Comparison of ENCODE assay signal across 10 cellular contexts in genomic region chr6:44489912-44490604, GRCh38.
DNase-seq lines count a peak whose midpoint lies in the region; TF ChIP-seq lines count a peak whose summit lies in the region.
"Had no signal": no experiment of that assay in that cellular context is flagged by ENCODE, and none has a peak within 500 bp of the region (broad histone marks: within the 10 kb centered on the region; RNA-seq: fewer than 3 reads in every experiment).

No MANE protein-coding gene starts in this region.

- peaks cover 0 to 18% of the 10 kb centered on the region in 2 experiments; a peak in 3 of 4 replicates for H3K4me1 ChIP-seq in SK-N-SH (ENCODE audit: control insufficient read depth in 1 of 2, insufficient read depth in 2 of 2, low read depth in 1 of 2, low read length in 1 of 2)
- H3K4me1 ChIP-seq in ovary (ENCODE audit: insufficient read depth) = peaks cover 5% of the 10 kb centered on the region
- H3K4me1 ChIP-seq in H9 (ENCODE audit: insufficient read depth, low read length) = peaks cover 4% of the 10 kb centered on the region; the same call in 1 of the 2 replicates

- no peak overlapping the region for H3K18ac ChIP-seq in H9 (ENCODE audit: insufficient read length, low read depth, low read length)

- H3K4me1 Mint-ChIP-seq in H9 = peaks cover 25 to 30% of the 10 kb centered on the region in 2 experiments

- no peak overlapping the region for H2BK120ac ChIP-seq in H9 (ENCODE audit: low read depth, low read length, poor library complexity, severe bottlenecking)

- H3T11ph ChIP-seq in H9 (ENCODE audit: low read length) = no peak overlapping the region

- H3K27me3 ChIP-seq in SK-N-SH (ENCODE audit: insufficient read depth) (no peaks in the 10 kb centered on the region), ovary (no peaks in the 10 kb centered on the region), H9 (ENCODE audit: insufficient read depth, low read length) (no peaks in the 10 kb centered on the region)

- H2AFZ ChIP-seq in SK-N-SH (ENCODE audit: low read depth) = no peak overlapping the region
- no peak overlapping the region for H2AFZ ChIP-seq in H9 (ENCODE audit: low read length)

- H4K91ac ChIP-seq in H9 (ENCODE audit: insufficient read length, low read depth, low read length) = no peak overlapping the region

- no peaks in the 10 kb centered on the region for H3K23me2 ChIP-seq in H9 (ENCODE audit: insufficient read length, low read depth, low read length, poor library complexity, severe bottlenecking)

- peak overlapping the region; percentile 47 for H3K9ac ChIP-seq in SK-N-SH
- H3K9ac ChIP-seq in H9 (ENCODE audit: extremely low read depth, insufficient read length, low read length) = no peak overlapping the region

- no peak for TF ChIP-seq POLR2A in ovary (IDR thresholded peaks at IDR 0.05)

- H3K4me2 ChIP-seq in SK-N-SH = peak overlapping the region; percentile 52
- H3K4me2 ChIP-seq in H9 (ENCODE audit: insufficient read depth, insufficient read length, low read length) = no peak overlapping the region

- no peak for TF ChIP-seq RAD21 in SK-N-SH (IDR thresholded peaks at IDR 0.05; ENCODE audit: low read length)

- intact Hi-C loops in ovary (cut with DNase I) = no loop called here

- no peak overlapping the region for H2BK12ac ChIP-seq in H9 (ENCODE audit: insufficient read length, low read depth, low read length)

- no peak overlapping the region for H3K23ac ChIP-seq in H9 (ENCODE audit: insufficient read length, low read depth, low read length)

- H3K27me3 Mint-ChIP-seq in H9 (ENCODE audit: low read depth) = peaks cover 2% of the 10 kb centered on the region

- POLR2A ChIA-PET in SK-N-SH (lab: Yijun Ruan, JAX) = no interaction called here

- no peaks in the 10 kb centered on the region for H3K36me3 ChIP-seq in SK-N-SH (replicated peaks in 1 of 2; ENCODE audit: control insufficient read depth in 1 of 2, insufficient read depth in 2 of 2, low read length in 1 of 2)
- H3K36me3 ChIP-seq in ovary = no peaks in the 10 kb centered on the region

- H2BK20ac ChIP-seq in H9 (ENCODE audit: low read depth, low read length, poor library complexity, severe bottlenecking) = no peak overlapping the region

- TF ChIP-seq EP300 in SK-N-SH (IDR thresholded peaks at IDR 0.05; ENCODE audit: borderline replicate concordance in 1 of 2, low read depth in 1 of 2, low read length in 1 of 2) = peak in 1 of 2 experiments; percentile 88; a peak in 2 of 4 replicates
- TF ChIP-seq EP300 in ovary (IDR thresholded peaks at IDR 0.05) = no peak

- no peak overlapping the region for H4K5ac ChIP-seq in H9 (ENCODE audit: insufficient read length, low read depth, low read length)

- H3K4me3 ChIP-seq in SK-N-SH (ENCODE audit: low read depth in 2 of 2, low read length in 1 of 2) (no peak overlapping the region), ovary (no peak overlapping the region)

- no peak overlapping the region for H3K27ac Mint-ChIP-seq in H9

- TF ChIP-seq CTCF in SK-N-SH (IDR thresholded peaks at IDR 0.05) = no peak
- TF ChIP-seq CTCF in ovary (IDR thresholded peaks at IDR 0.05) = no peak
- no peak for TF ChIP-seq CTCF in H9 (conservative IDR thresholded peaks at IDR 0.05)

- no peaks in the 10 kb centered on the region for H3K9me3 Mint-ChIP-seq in H9

- no peaks in the 10 kb centered on the region for H3K36me3 Mint-ChIP-seq in H9 (ENCODE audit: insufficient read depth in 1 of 3, low read depth in 3 of 3)

- H4K20me1 ChIP-seq in SK-N-SH (ENCODE audit: insufficient read depth) (no peaks in the 10 kb centered on the region), H9 (ENCODE audit: control insufficient read depth, insufficient read depth, insufficient read length) (no peaks in the 10 kb centered on the region)

- WGBS in SK-N-SH (ENCODE audit: low lambda C conversion rate) = 26% methylated on average over 6 of the region's 6 CpGs
- WGBS in ovary, 3 donors = 19 to 37% (median 33%) methylated on average over 6 of the region's 6 CpGs
- no CpG with 5 or more reads among the region's 6 CpGs for WGBS in H9 (ENCODE audit: extremely low coverage, insufficient read length, low lambda C conversion rate)

- H2AK5ac ChIP-seq in H9 (ENCODE audit: insufficient read length, low read length) = no peak overlapping the region

- CTCF ChIA-PET in SK-N-SH (lab: Yijun Ruan, JAX) = interaction anchor here (1.2 to 2.1 kb wide), 4 partner anchors 8 to 59 kb away, joined by 3 to 18 read pairs (median 4); no protein-coding TSS in a partner anchor

- DNase-seq in Ammon's horn (ENCODE audit: low spot score) = peak; percentile 34
- no peak for DNase-seq in SK-N-SH
- peak; percentile 99 for DNase-seq in fibroblast of peridontal ligament (ENCODE audit: extremely low read depth)
- peak in 3 of 5 donors; percentile 38 to 61 (median 42) for DNase-seq in ovary
- DNase-seq in MV-4-11 (lab: John Stamatoyannopoulos, UW) = no peak
- no peak for DNase-seq in H9
- DNase-seq in NK-92 treated with Interleukin-12 subunit alpha and Interleukin-12 subunit beta, amount 100 ng/mL, for 24 hours (lab: John Stamatoyannopoulos, UW) = no peak
- no peak for DNase-seq in SHP77 (lab: John Stamatoyannopoulos, UW)
- DNase-seq: islet precursor cell, NCI-H2081 treated with DMSO at 0.1 percent for 48 hours had no signal

- no peak overlapping the region for H3K4ac ChIP-seq in H9 (ENCODE audit: low read depth, low read length)

- H3K9me2 ChIP-seq in SK-N-SH = no peaks in the 10 kb centered on the region

- H3K79me1 ChIP-seq in H9 (ENCODE audit: insufficient read depth, low read depth, low read length, poor library complexity, severe bottlenecking) = no peaks in the 10 kb centered on the region

- H2BK5ac ChIP-seq in H9 (ENCODE audit: insufficient read length, low read length) = no peak overlapping the region

- no peak overlapping the region for H3K56ac ChIP-seq in H9 (ENCODE audit: insufficient read length, low read depth, low read length)

- H3K4me3 Mint-ChIP-seq in H9 = no peak overlapping the region

- H3K9me3 ChIP-seq in SK-N-SH (no peaks in the 10 kb centered on the region), ovary (no peaks in the 10 kb centered on the region), H9 (ENCODE audit: control insufficient read depth, low read depth, low read length) (no peaks in the 10 kb centered on the region)

- peaks cover 15% of the 10 kb centered on the region for H3F3A ChIP-seq in SK-N-SH (replicated peaks; ENCODE audit: insufficient read depth)

- H3K79me2 ChIP-seq in SK-N-SH (ENCODE audit: insufficient read depth) (no peaks in the 10 kb centered on the region), H9 (ENCODE audit: insufficient read depth, low read length) (no peaks in the 10 kb centered on the region)

- H4K8ac ChIP-seq in H9 (replicated peaks; ENCODE audit: insufficient read length, low read depth, low read length) = no peak overlapping the region

- H3K14ac ChIP-seq in H9 (ENCODE audit: insufficient read depth, low read length) = no peak overlapping the region

- H2BK15ac ChIP-seq in H9 (ENCODE audit: low read depth, low read length) = no peak overlapping the region

- H3K27ac ChIP-seq in SK-N-SH (ENCODE audit: low read depth in 2 of 2, low read length in 1 of 2) = peak overlapping the region; percentile 24 to 76; a peak in 3 of 4 replicates
- peak overlapping the region in 1 of 2 donors; percentile 28 for H3K27ac ChIP-seq in ovary
- H3K27ac ChIP-seq in H9 (ENCODE audit: insufficient read length, low read depth, low read length) = no peak overlapping the region

TF ChIP-seq in SK-N-SH, 30 proteins besides CTCF, POLR2A, EP300 and RAD21 (continues in another document):
- TF ChIP-seq, protein P1, sequence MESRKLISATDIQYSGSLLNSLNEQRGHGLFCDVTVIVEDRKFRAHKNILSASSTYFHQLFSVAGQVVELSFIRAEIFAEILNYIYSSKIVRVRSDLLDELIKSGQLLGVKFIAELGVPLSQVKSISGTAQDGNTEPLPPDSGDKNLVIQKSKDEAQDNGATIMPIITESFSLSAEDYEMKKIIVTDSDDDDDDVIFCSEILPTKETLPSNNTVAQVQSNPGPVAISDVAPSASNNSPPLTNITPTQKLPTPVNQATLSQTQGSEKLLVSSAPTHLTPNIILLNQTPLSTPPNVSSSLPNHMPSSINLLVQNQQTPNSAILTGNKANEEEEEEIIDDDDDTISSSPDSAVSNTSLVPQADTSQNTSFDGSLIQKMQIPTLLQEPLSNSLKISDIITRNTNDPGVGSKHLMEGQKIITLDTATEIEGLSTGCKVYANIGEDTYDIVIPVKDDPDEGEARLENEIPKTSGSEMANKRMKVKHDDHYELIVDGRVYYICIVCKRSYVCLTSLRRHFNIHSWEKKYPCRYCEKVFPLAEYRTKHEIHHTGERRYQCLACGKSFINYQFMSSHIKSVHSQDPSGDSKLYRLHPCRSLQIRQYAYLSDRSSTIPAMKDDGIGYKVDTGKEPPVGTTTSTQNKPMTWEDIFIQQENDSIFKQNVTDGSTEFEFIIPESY (IDR thresholded peaks at IDR 0.05; ENCODE audit: borderline replicate concordance, low read depth) = peak; percentile 50; the same call in 1 of the 2 replicates
- TF ChIP-seq ELF1 (IDR thresholded peaks at IDR 0.05) = no peak
- peak; percentile 96 for TF ChIP-seq TCF12 (IDR thresholded peaks at IDR 0.05)
- peak; percentile 60; the same call in 1 of the 2 replicates for TF ChIP-seq RXRA (IDR thresholded peaks at IDR 0.05; ENCODE audit: borderline replicate concordance, low read depth)
- TF ChIP-seq, protein P2, sequence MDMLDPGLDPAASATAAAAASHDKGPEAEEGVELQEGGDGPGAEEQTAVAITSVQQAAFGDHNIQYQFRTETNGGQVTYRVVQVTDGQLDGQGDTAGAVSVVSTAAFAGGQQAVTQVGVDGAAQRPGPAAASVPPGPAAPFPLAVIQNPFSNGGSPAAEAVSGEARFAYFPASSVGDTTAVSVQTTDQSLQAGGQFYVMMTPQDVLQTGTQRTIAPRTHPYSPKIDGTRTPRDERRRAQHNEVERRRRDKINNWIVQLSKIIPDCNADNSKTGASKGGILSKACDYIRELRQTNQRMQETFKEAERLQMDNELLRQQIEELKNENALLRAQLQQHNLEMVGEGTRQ (IDR thresholded peaks at IDR 0.05; ENCODE audit: borderline replicate concordance, low read depth, low read length) = no peak
- TF ChIP-seq, protein P3, sequence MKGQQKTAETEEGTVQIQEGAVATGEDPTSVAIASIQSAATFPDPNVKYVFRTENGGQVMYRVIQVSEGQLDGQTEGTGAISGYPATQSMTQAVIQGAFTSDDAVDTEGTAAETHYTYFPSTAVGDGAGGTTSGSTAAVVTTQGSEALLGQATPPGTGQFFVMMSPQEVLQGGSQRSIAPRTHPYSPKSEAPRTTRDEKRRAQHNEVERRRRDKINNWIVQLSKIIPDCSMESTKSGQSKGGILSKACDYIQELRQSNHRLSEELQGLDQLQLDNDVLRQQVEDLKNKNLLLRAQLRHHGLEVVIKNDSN (IDR thresholded peaks at IDR 0.05; ENCODE audit: borderline replicate concordance, low read depth) = no peak
- TF ChIP-seq, protein P4, sequence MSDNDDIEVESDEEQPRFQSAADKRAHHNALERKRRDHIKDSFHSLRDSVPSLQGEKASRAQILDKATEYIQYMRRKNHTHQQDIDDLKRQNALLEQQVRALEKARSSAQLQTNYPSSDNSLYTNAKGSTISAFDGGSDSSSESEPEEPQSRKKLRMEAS (IDR thresholded peaks at IDR 0.05; ENCODE audit: low read depth) = peak; percentile 76
- peak; percentile 94 for TF ChIP-seq NFIC (IDR thresholded peaks at IDR 0.05; ENCODE audit: borderline replicate concordance)
- peak; percentile 77; the same call in 1 of the 2 replicates for TF ChIP-seq POLR2AphosphoS5 (IDR thresholded peaks at IDR 0.05; ENCODE audit: low read depth, low read length)

Comparison
In these comparisons a context has a peak if more than half of its experiments do, and no peak if none do; other contexts are left out.
1. DNase-seq: peak in Ammon's horn (single experiment), fibroblast of peridontal ligament (single experiment) and ovary (3 of 5); none in SK-N-SH (single experiment), MV-4-11 (single experiment), H9 (single experiment), NK-92 treated with Interleukin-12 subunit alpha and Interleukin-12 subunit beta, amount 100 ng/mL, for 24 hours (single experiment) and SHP77 (0 of 2).